9 cellular contexts compared by ENCODE assay signal in genomic region chr2:3605013-3605961, GRCh38. TPM values are rescaled to one million over a fixed set of nuclear protein-coding genes. Genes with fewer than 3 reads are reported as not detected.
DNase-seq lines count a peak whose midpoint lies in the region; ATAC-seq and TF ChIP-seq lines count a peak whose summit lies in the region.
"Had no signal": no experiment of that assay in that cellular context is flagged by ENCODE, and none has a peak within 500 bp of the region (broad histone marks: within the 10 kb centered on the region; RNA-seq: fewer than 3 reads in every experiment).

No MANE protein-coding gene starts in this region.

- no peaks in the 10 kb centered on the region for H3K27me3 ChIP-seq in subcutaneous abdominal adipose tissue (ENCODE audit: control insufficient read depth in 5 of 5, insufficient read depth in 4 of 5, low read length in 5 of 5)

- no peaks in the 10 kb centered on the region for H3K9me3 ChIP-seq in subcutaneous abdominal adipose tissue (ENCODE audit: control insufficient read depth in 5 of 5, low read length in 5 of 5)
- H3K9me3 ChIP-seq: heart right ventricle had no signal

- ATAC-seq in activated CD4-positive, alpha-beta T cell treated with anti-CD3 and anti-CD28 coated beads for 36 hours = peak; percentile 37
- no peak for ATAC-seq in HG03025 (IDR thresholded peaks at IDR 0.05; ENCODE audit: low FRiP score, unreplicated experiment)
- no peak for ATAC-seq in GM21526 (IDR thresholded peaks at IDR 0.05; ENCODE audit: low FRiP score, unreplicated experiment)

- POLR2A ChIA-PET in activated CD4-positive, alpha-beta T cell treated with anti-CD3 and anti-CD28 coated beads for 36 hours (lab: Charles Lee) = no interaction called here

- H3K27ac Mint-ChIP-seq in activated CD4-positive, alpha-beta T cell treated with anti-CD3 and anti-CD28 coated beads for 36 hours = peak overlapping the region; percentile 58

- intact Hi-C loops in activated CD4-positive, alpha-beta T cell treated with anti-CD3 and anti-CD28 coated beads for 36 hours (cut with DNase I, micrococcal nuclease) = no loop called here

- no peak overlapping the region for H3K4me3 ChIP-seq in fibroblast of the aortic adventitia (ENCODE audit: low read depth, low read length)
- H3K4me3 ChIP-seq in subcutaneous abdominal adipose tissue (ENCODE audit: low read depth in 1 of 5, low read length in 5 of 5) = peak overlapping the region in 2 of 5 donors; percentile 32 to 50
- H3K4me3 ChIP-seq: heart right ventricle had no signal

- H3K9me3 Mint-ChIP-seq in activated CD4-positive, alpha-beta T cell treated with anti-CD3 and anti-CD28 coated beads for 36 hours (ENCODE audit: low read depth) = no peaks in the 10 kb centered on the region

- DNase-seq in activated CD4-positive, alpha-beta T cell treated with anti-CD3 and anti-CD28 coated beads for 36 hours = peak; percentile 71
- DNase-seq in activated CD4-positive, alpha-beta T cell treated with anti-CD3 and anti-CD28 coated beads for 48 hours = no peak
- DNase-seq in NCI-H187 treated with DMSO at 0.1 percent for 48 hours (lab: John Stamatoyannopoulos, UW) (peak; percentile 96), T-helper 9 cell (peak; percentile 24), fibroblast of the aortic adventitia (ENCODE audit: low read depth) (peak; percentile 55)
- DNase-seq: heart right ventricle had no signal

- no peaks in the 10 kb centered on the region for H3K36me3 ChIP-seq in subcutaneous abdominal adipose tissue (ENCODE audit: control insufficient read depth in 5 of 5, insufficient read depth in 5 of 5, low read length in 5 of 5)
- H3K36me3 ChIP-seq: heart right ventricle had no signal

- H3K4me1 ChIP-seq in subcutaneous abdominal adipose tissue (ENCODE audit: control insufficient read depth in 5 of 5, insufficient read depth in 5 of 5, low read length in 5 of 5) = peaks cover 0 to 23% (median 0%) of the 10 kb centered on the region in 5 donors
- H3K4me1 ChIP-seq: heart right ventricle had no signal

- H3K4me3 Mint-ChIP-seq in activated CD4-positive, alpha-beta T cell treated with anti-CD3 and anti-CD28 coated beads for 36 hours = peak overlapping the region; percentile 31

- peaks cover 3% of the 10 kb centered on the region for H3K4me1 Mint-ChIP-seq in activated CD4-positive, alpha-beta T cell treated with anti-CD3 and anti-CD28 coated beads for 36 hours

- peak overlapping the region; percentile 60 for H3K27ac ChIP-seq in subcutaneous abdominal adipose tissue (ENCODE audit: low read depth, low read length)
- H3K27ac ChIP-seq: heart right ventricle had no signal

- peak overlapping the region in 2 of 5 donors; percentile 48 to 52 for H3K9ac ChIP-seq in subcutaneous abdominal adipose tissue (ENCODE audit: low read length in 5 of 5)

- H3K36me3 Mint-ChIP-seq in activated CD4-positive, alpha-beta T cell treated with anti-CD3 and anti-CD28 coated beads for 36 hours (ENCODE audit: low read depth) = no peaks in the 10 kb centered on the region

- CTCF ChIA-PET in activated CD4-positive, alpha-beta T cell treated with anti-CD3 and anti-CD28 coated beads for 36 hours (lab: Charles Lee) = no interaction called here

- no peak for TF ChIP-seq CTCF in fibroblast of the aortic adventitia (IDR thresholded peaks at IDR 0.05; ENCODE audit: insufficient read depth, low read length)

- H3K27me3 Mint-ChIP-seq in activated CD4-positive, alpha-beta T cell treated with anti-CD3 and anti-CD28 coated beads for 36 hours = no peaks in the 10 kb centered on the region

RNA-seq across cellular contexts. Expression of gene COLEC11, which starts 10.4 kb away (rescaled TPM):
- under 1 TPM; 0.18 to 0.37 TPM for total RNA-seq in activated CD4-positive, alpha-beta T cell treated with anti-CD3 and anti-CD28 coated beads for 36 hours
- 0.09 and 0.65 TPM in 2 replicates for total RNA-seq in fibroblast of the aortic adventitia (ENCODE audit: low replicate concordance)

RNA-seq across cellular contexts. Expression of gene RPS7, which starts 30.2 kb away (rescaled TPM):
- 1,000 to 10,000 TPM; 1,481 to 1,840 TPM for total RNA-seq in activated CD4-positive, alpha-beta T cell treated with anti-CD3 and anti-CD28 coated beads for 36 hours
- total RNA-seq in fibroblast of the aortic adventitia (ENCODE audit: low replicate concordance) = 2,605 and 11,651 TPM in 2 replicates

RNA-seq across cellular contexts. Expression of gene RNASEH1, which starts 47.2 kb away (rescaled TPM):
- total RNA-seq in activated CD4-positive, alpha-beta T cell treated with anti-CD3 and anti-CD28 coated beads for 36 hours = 10 to 100 TPM; 14.6 to 24.0 TPM
- total RNA-seq in fibroblast of the aortic adventitia (ENCODE audit: low replicate concordance) = 29.2 and 33.4 TPM in 2 replicates

RNA-seq across cellular contexts. Expression of gene ALLC, which starts 52.7 kb away (rescaled TPM):
- total RNA-seq in activated CD4-positive, alpha-beta T cell treated with anti-CD3 and anti-CD28 coated beads for 36 hours = not detected
- total RNA-seq in fibroblast of the aortic adventitia (ENCODE audit: low replicate concordance) = not detected in 2 replicates
- total RNA-seq: heart right ventricle had no signal
